In genomic region chr4:127880764-127881564, GRCh38 we compare ENCODE assay signal across 8 cellular contexts. TPM values are rescaled to one million over a fixed set of nuclear protein-coding genes. Genes with fewer than 3 reads are reported as not detected.
DNase-seq lines count a peak whose midpoint lies in the region; ATAC-seq, FAIRE-seq and TF ChIP-seq lines count a peak whose summit lies in the region.

TSS of gene PLK4 (plus strand) at chr4:127880893. CDS start at chr4:127881135, 242 bp downstream.

- peak; percentile 97 for FAIRE-seq in GM12892 (lab: Jason Lieb, UNC)

- H3K27me3 ChIP-seq in ovary: no peaks in the 10 kb centered on the region
- no peaks in the 10 kb centered on the region for H3K27me3 ChIP-seq in tibial artery

- H3K36me3 ChIP-seq in ovary: no peaks in the 10 kb centered on the region
- no peaks in the 10 kb centered on the region for H3K36me3 ChIP-seq in tibial artery

- no peaks in the 10 kb centered on the region for H3K9me3 ChIP-seq in ovary
- H3K9me3 ChIP-seq in tibial artery: no peaks in the 10 kb centered on the region

- peak; percentile 95 for ATAC-seq in HG02840 (IDR thresholded peaks at IDR 0.05; ENCODE audit: low FRiP score, unreplicated experiment)
- ATAC-seq in Right ventricle myocardium superior (ENCODE audit: poor library complexity): peak; percentile 100

- H3K4me1 ChIP-seq in ovary (ENCODE audit: insufficient read depth) (peaks cover 3% of the 10 kb centered on the region), tibial artery (peaks cover 0 to 11% (median 7%) of the 10 kb centered on the region in 4 donors)

- TF ChIP-seq EP300 in ovary (IDR thresholded peaks at IDR 0.05): no peak

- 0% methylated on average over 70 of the region's 70 CpGs for WGBS in ovary, 3 donors

- peak within 1 kb of the TSS; percentile 60 for H3K4me3 ChIP-seq in ovary
- H3K4me3 ChIP-seq in tibial artery: peak within 1 kb of the TSS; percentile 63 to 98

- intact Hi-C loops in Right ventricle myocardium superior (cut with DNase I): no loop called here
- intact Hi-C loops in ovary (cut with DNase I): loop anchor here in 1 of 4 donors (5.0 kb wide), 1 partner anchor 81 kb away; no protein-coding TSS in a partner anchor
- intact Hi-C loops in tibial artery (cut with DNase I; ENCODE audit: low total_unique reads): loop anchor here (5.0 kb wide), 1 partner anchor 94 kb away; no protein-coding TSS in a partner anchor

- no peak for TF ChIP-seq CTCF in ovary (IDR thresholded peaks at IDR 0.05)
- no peak for TF ChIP-seq CTCF in tibial artery (IDR thresholded peaks at IDR 0.05)

- TF ChIP-seq POLR2A in GM12892 (IDR thresholded peaks at IDR 0.05; ENCODE audit: low read depth, low read length) (peak; percentile 81; the same call in 1 of the 2 replicates), ovary (IDR thresholded peaks at IDR 0.05) (no peak)

- H3K27ac ChIP-seq in ovary (peak within 1 kb of the TSS in 1 of 2 donors; percentile 65), tibial artery (peak within 1 kb of the TSS; percentile 70 to 81)

- DNase-seq in GM12892 (ENCODE audit: insufficient read length): peak; percentile 74
- peak; percentile 97 for DNase-seq in NCI-H1436 (lab: John Stamatoyannopoulos, UW)
- DNase-seq in SW480 (ENCODE audit: low spot score): peak; percentile 85
- DNase-seq in activated naive CD8-positive, alpha-beta T cell treated with anti-CD3 and anti-CD28 coated beads, Interleukin-2, amount 50 U/mL, for 16 hours (ENCODE audit: low read depth, low spot score): peak; percentile 82
- DNase-seq in Right ventricle myocardium superior: peak; percentile 97
- DNase-seq in ovary: peak; percentile 94 to 96 (median 95)
- peak; percentile 92 to 95 for DNase-seq in tibial artery

RNA-seq across cellular contexts. Expression of gene PLK4, which starts in this region (rescaled TPM):
- 20.2 TPM for polyA plus RNA-seq in GM12892 (2012; ENCODE audit: missing spikeins)
- total RNA-seq in Right ventricle myocardium superior (0.54 TPM), ovary (1 to 10 TPM in 5 of 7 donors, under 1 TPM in 2; 0.48 to 4.4 (median 1.7) TPM)
- 1 to 10 TPM; 1.8 to 2.1 TPM for polyA plus RNA-seq in ovary

Comparison
In these comparisons a context has a peak if more than half of its experiments do, and no peak if none do; other contexts are left out.
1. Peak in DNase-seq and ATAC-seq in Right ventricle myocardium superior; RNA of the gene not detected or under 1 TPM.